Comparison of ENCODE assay signal across 21 cellular contexts in genomic region chr4:156193800-156194199, GRCh38.
DNase-seq lines count a peak whose midpoint lies in the region; FAIRE-seq and TF ChIP-seq lines count a peak whose summit lies in the region.
"Had no signal": no experiment of that assay in that cellular context is flagged by ENCODE, and none has a peak within 500 bp of the region (broad histone marks: within the 10 kb centered on the region; RNA-seq: fewer than 3 reads in every experiment).

No MANE protein-coding gene starts in this region.

- H3K4me3 ChIP-seq in dorsolateral prefrontal cortex, result no peak overlapping the region
- no peak overlapping the region for H3K4me3 ChIP-seq in smooth muscle cell
- H3K4me3 ChIP-seq in kidney (ENCODE audit: low read length in 2 of 2), result no peak overlapping the region
- H3K4me3 ChIP-seq: breast epithelium, K562, neural progenitor cell, PC-9 had no signal

- H3K27me3 ChIP-seq in dorsolateral prefrontal cortex (no peaks in the 10 kb centered on the region), smooth muscle cell (ENCODE audit: low read depth) (no peaks in the 10 kb centered on the region)
- H3K27me3 ChIP-seq: breast epithelium, neural progenitor cell had no signal

- TF ChIP-seq CTCF in dorsolateral prefrontal cortex (IDR thresholded peaks at IDR 0.05 in 54 of 56, conservative IDR thresholded peaks at IDR 0.05 in 2 of 56; ENCODE audit: low read depth in 1 of 56, partially characterized antibody in 56 of 56) (no peak), smooth muscle cell (IDR thresholded peaks at IDR 0.05; ENCODE audit: borderline replicate concordance, insufficient read depth, poor library complexity, severe bottlenecking) (no peak), kidney (IDR thresholded peaks at IDR 0.05; ENCODE audit: borderline replicate concordance, extremely low read depth, insufficient read depth) (no peak)

- no peaks in the 10 kb centered on the region for H3K36me3 ChIP-seq in smooth muscle cell (ENCODE audit: low read depth)
- H3K36me3 ChIP-seq in kidney (ENCODE audit: control insufficient read depth in 1 of 2, insufficient read depth in 2 of 2, low read length in 2 of 2), result no peaks in the 10 kb centered on the region
- H3K36me3 ChIP-seq: breast epithelium, neural progenitor cell had no signal

- H3K4me1 ChIP-seq in smooth muscle cell (ENCODE audit: low read depth) (peaks cover 22% of the 10 kb centered on the region), kidney (ENCODE audit: control insufficient read depth in 1 of 2, insufficient read depth in 1 of 2, low read depth in 1 of 2, low read length in 2 of 2) (no peaks in the 10 kb centered on the region)
- H3K4me1 ChIP-seq: breast epithelium, neural progenitor cell had no signal

- no peak for FAIRE-seq in kidney (lab: Jason Lieb, UNC)
- FAIRE-seq: frontal cortex, K562 had no signal

- H3K9me3 ChIP-seq in smooth muscle cell (replicated peaks; ENCODE audit: low read depth) (no peaks in the 10 kb centered on the region), kidney (ENCODE audit: control insufficient read depth in 1 of 2, low read length in 2 of 2) (no peaks in the 10 kb centered on the region)
- H3K9me3 ChIP-seq: breast epithelium had no signal

- H3K9ac ChIP-seq in smooth muscle cell (ENCODE audit: low read depth) (peak overlapping the region; percentile 66), kidney (ENCODE audit: low read length in 2 of 2) (no peak overlapping the region)
- H3K9ac ChIP-seq: neural progenitor cell had no signal

- H2AFZ ChIP-seq in smooth muscle cell (ENCODE audit: low read depth), result no peak overlapping the region
- H2AFZ ChIP-seq: neural progenitor cell, PC-9 had no signal

- DNase-seq in NCI-H510A treated with DMSO at 0.1 percent for 48 hours (lab: John Stamatoyannopoulos, UW) (peak; percentile 34), NCI-H510A (lab: John Stamatoyannopoulos, UW) (no peak), NCI-H2171 (lab: John Stamatoyannopoulos, UW) (peak; percentile 71), dorsolateral prefrontal cortex (peak in 8 of 10 donors; percentile 11 to 73 (median 58)), smooth muscle cell (lab: John Stamatoyannopoulos, UW; ENCODE audit: unreplicated experiment) (no peak), HuH-7 (ENCODE audit: low spot score) (no peak), kidney (no peak)
- DNase-seq in stimulated activated naive CD4-positive, alpha-beta T cell (lab: John Stamatoyannopoulos, UW), result no peak
- DNase-seq: ACHN; activated naive CD4-positive, alpha-beta T cell; Calu3; effector memory CD4-positive, alpha-beta T cell; HCEC 1CT; NCI-H187; PC-9; stimulated activated naive CD8-positive, alpha-beta T cell treated with anti-CD3 and anti-CD28 coated beads, Interleukin-15, Interleukin-2, amounts not matched to agents 100 U/mL and 50 U/mL, for 24 hours; SW 1271 had no signal

- WGBS in smooth muscle cell (ENCODE audit: low lambda C conversion rate), result 57% methylated on average over 3 of the region's 3 CpGs

- H3K27ac ChIP-seq in dorsolateral prefrontal cortex (no peak overlapping the region), smooth muscle cell (ENCODE audit: low read depth) (peak overlapping the region; percentile 98), kidney (ENCODE audit: low read depth in 2 of 2, low read length in 2 of 2) (no peak overlapping the region)
- H3K27ac ChIP-seq: breast epithelium, neural progenitor cell, PC-9 had no signal

- no peaks in the 10 kb centered on the region for H3K79me2 ChIP-seq in smooth muscle cell (ENCODE audit: low read depth)

- H3K4me2 ChIP-seq in smooth muscle cell, result peak overlapping the region; percentile 61
- H3K4me2 ChIP-seq: neural progenitor cell, PC-9 had no signal

- no peaks in the 10 kb centered on the region for H4K20me1 ChIP-seq in smooth muscle cell (ENCODE audit: low read depth)

- intact Hi-C loops in dorsolateral prefrontal cortex (cut with DNase I) (no loop called here), kidney (cut with DNase I) (no loop called here)

- H3F3A ChIP-seq in smooth muscle cell (ENCODE audit: low read depth), result peaks cover 18% of the 10 kb centered on the region

Comparison
In these comparisons a context has a peak if more than half of its experiments do, and no peak if none do; other contexts are left out.
1. DNase-seq: peak in NCI-H510A treated with DMSO at 0.1 percent for 48 hours (single experiment), NCI-H2171 (single experiment) and dorsolateral prefrontal cortex (8 of 10); none in NCI-H510A (single experiment), smooth muscle cell (single experiment), stimulated activated naive CD4-positive, alpha-beta T cell (0 of 6), HuH-7 (single experiment) and kidney (single experiment).